ENCODE assay signal across 1 cellular context in genomic region chr19:48069435-48069834, GRCh38.
TF ChIP-seq lines count a peak whose summit lies in the region.

No MANE protein-coding gene starts in this region.

TF ChIP-seq in HCT116, 20 proteins besides CTCF, POLR2A, EP300 and RAD21:
- TF ChIP-seq SIN3A (IDR thresholded peaks at IDR 0.05; ENCODE audit: low read depth) (no peak), ZBTB33 (IDR thresholded peaks at IDR 0.05; ENCODE audit: extremely low read depth, insufficient replicate concordance, low read length) (no peak), CBX3 (IDR thresholded peaks at IDR 0.05; ENCODE audit: low read depth) (no peak), ZNF274 (IDR thresholded peaks at IDR 0.05; ENCODE audit: low read depth, low read length) (no peak), ELF1 (IDR thresholded peaks at IDR 0.05; ENCODE audit: borderline replicate concordance, low read depth) (no peak), JUND (IDR thresholded peaks at IDR 0.05) (no peak), MAX (IDR thresholded peaks at IDR 0.05) (no peak), REST (IDR thresholded peaks at IDR 0.05; ENCODE audit: low read depth) (no peak), TCF7L2 (IDR thresholded peaks at IDR 0.05; ENCODE audit: borderline replicate concordance, extremely low read depth, insufficient read depth, insufficient read length) (no peak), FOSL1 (IDR thresholded peaks at IDR 0.05; ENCODE audit: low read depth) (no peak), EZH2 (IDR thresholded peaks at IDR 0.05) (no peak), CEBPB (IDR thresholded peaks at IDR 0.05; ENCODE audit: low read depth) (no peak), ZFX (IDR thresholded peaks at IDR 0.05) (no peak), EZH2phosphoT487 (IDR thresholded peaks at IDR 0.05; ENCODE audit: borderline replicate concordance) (no peak), SP1 (IDR thresholded peaks at IDR 0.05; ENCODE audit: low read depth) (no peak), SRF (IDR thresholded peaks at IDR 0.05; ENCODE audit: low read depth) (no peak)
